In the genomic region with DNA sequence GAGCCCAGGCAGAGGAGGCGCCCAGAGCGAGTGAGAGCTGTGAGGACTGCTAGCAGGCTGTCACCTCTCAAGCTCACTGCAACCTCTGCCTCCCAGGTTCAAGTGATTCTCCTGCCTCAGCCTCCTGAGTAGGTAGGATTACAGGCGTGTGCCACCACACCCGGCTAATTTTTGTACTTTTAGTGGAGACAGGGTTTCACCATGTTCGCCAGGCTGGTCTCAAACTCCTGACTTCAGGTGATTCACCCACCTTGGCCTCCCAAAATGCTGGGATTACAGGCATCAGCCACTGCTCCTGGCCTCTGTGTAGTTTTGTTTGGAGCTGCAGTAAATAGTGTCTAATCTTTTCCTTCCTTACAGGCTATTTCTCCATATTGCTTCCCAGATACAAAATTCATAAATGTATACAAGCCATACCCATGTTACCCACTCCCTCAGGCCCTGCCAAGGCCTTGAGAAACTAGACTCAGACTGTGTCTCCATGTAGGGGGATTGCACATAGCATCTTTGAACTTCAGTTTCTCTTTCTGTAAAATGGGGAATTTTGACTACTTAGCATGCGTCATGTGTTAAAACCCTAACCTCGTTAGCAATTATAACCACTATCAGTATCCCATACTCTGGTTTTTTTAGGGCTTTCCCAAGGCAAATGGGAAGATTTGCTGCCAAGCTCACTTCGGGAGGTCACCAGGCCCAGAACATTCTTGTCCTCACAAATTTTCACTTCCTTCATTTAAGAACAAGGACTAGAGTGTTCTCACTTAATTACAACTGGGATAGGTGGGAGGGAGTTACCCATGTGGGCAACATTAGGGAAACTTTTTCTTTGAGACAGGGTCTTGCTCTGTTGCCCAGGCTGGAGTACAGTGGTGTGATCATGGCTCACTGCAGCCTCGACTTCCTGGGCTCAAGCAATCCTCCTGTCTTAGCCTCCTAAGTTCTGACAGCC, we compare ENCODE assay signal across 12 cellular contexts.
A peak's percentile ranks its signal among the peaks of the same experiment; 100 is the strongest.
DNase-seq lines count a peak whose midpoint lies in the region; ATAC-seq and TF ChIP-seq lines count a peak whose summit lies in the region.
"Had no signal": no experiment of that assay in that cellular context is flagged by ENCODE, and none has a peak within 500 bp of the region (broad histone marks: within the 10 kb centered on the region; RNA-seq: fewer than 3 reads in every experiment).

No MANE protein-coding gene starts in this region.

- TF ChIP-seq CTCF in H9 (conservative IDR thresholded peaks at IDR 0.05) (no peak), omental fat pad (IDR thresholded peaks at IDR 0.05) (no peak)

- H3K9me3 Mint-ChIP-seq in activated CD4-positive, alpha-beta T cell treated with anti-CD3 and anti-CD28 coated beads, Interleukin-2, amount 10 ng/mL, durations not matched to agents 7 days and 5 days: peaks cover 9% of the 10 kb centered on the region
- H3K9me3 Mint-ChIP-seq in H9: no peaks in the 10 kb centered on the region
- peaks cover 17% of the 10 kb centered on the region for H3K9me3 Mint-ChIP-seq in activated T-helper 1 cell treated with anti-CD3 and anti-CD28 coated beads, Interleukin-12 subunit alpha, Interleukin-12 subunit beta, Interleukin-2, Interleukin-4 antibody, amounts not matched to agents 30 ng/mL and 10 ng/mL and 1 ng/mL, durations not matched to agents 14 hours and 24 hours and 36 hours

- H4K5ac ChIP-seq in H9 (ENCODE audit: insufficient read length, low read depth, low read length): no peak overlapping the region

- H2BK120ac ChIP-seq in H9 (ENCODE audit: low read depth, low read length, poor library complexity, severe bottlenecking): no peak overlapping the region

- H3K4me3 ChIP-seq in skin epidermis: no peak overlapping the region
- H3K4me3 ChIP-seq: tibial artery had no signal

- H3K27me3 Mint-ChIP-seq in activated CD4-positive, alpha-beta T cell treated with anti-CD3 and anti-CD28 coated beads, Interleukin-2, amount 10 ng/mL, durations not matched to agents 7 days and 5 days: no peaks in the 10 kb centered on the region
- no peaks in the 10 kb centered on the region for H3K27me3 Mint-ChIP-seq in H9 (ENCODE audit: low read depth)
- no peaks in the 10 kb centered on the region for H3K27me3 Mint-ChIP-seq in activated T-helper 1 cell treated with anti-CD3 and anti-CD28 coated beads, Interleukin-12 subunit alpha, Interleukin-12 subunit beta, Interleukin-2, Interleukin-4 antibody, amounts not matched to agents 30 ng/mL and 10 ng/mL and 1 ng/mL, durations not matched to agents 14 hours and 24 hours and 36 hours (ENCODE audit: insufficient read depth)

- no peak for ATAC-seq in omental fat pad (ENCODE audit: low FRiP score)

- H2BK12ac ChIP-seq in H9 (ENCODE audit: insufficient read length, low read depth, low read length): no peak overlapping the region

- H2BK20ac ChIP-seq in H9 (ENCODE audit: low read depth, low read length, poor library complexity, severe bottlenecking): no peak overlapping the region

- CTCF ChIA-PET in activated CD4-positive, alpha-beta T cell treated with anti-CD3 and anti-CD28 coated beads, Interleukin-2, amount 10 ng/mL, durations not matched to agents 7 days and 5 days (lab: Charles Lee): interaction anchor here (1.6 kb wide), 1 partner anchor 12 kb away, joined by 4 read pairs; no protein-coding TSS in a partner anchor

- H3K9ac ChIP-seq in H9 (ENCODE audit: extremely low read depth, insufficient read length, low read length): no peak overlapping the region
- H3K9ac ChIP-seq: SK-N-SH had no signal

- H4K8ac ChIP-seq in H9 (replicated peaks; ENCODE audit: insufficient read length, low read depth, low read length): no peak overlapping the region

- H3K79me1 ChIP-seq in H9 (ENCODE audit: insufficient read depth, low read depth, low read length, poor library complexity, severe bottlenecking): no peaks in the 10 kb centered on the region

- no CpG with 5 or more reads among the region's 9 CpGs for WGBS in H9 (ENCODE audit: extremely low coverage, insufficient read length, low lambda C conversion rate)

- no peak overlapping the region for H3K27ac ChIP-seq in H9 (ENCODE audit: insufficient read length, low read depth, low read length)
- peak overlapping the region in 14 of 21 experiments; percentile 12 to 80 (median 65) for H3K27ac ChIP-seq in skin epidermis
- H3K27ac ChIP-seq: tibial artery had no signal

- no peak overlapping the region for H3K4me2 ChIP-seq in H9 (ENCODE audit: insufficient read depth, insufficient read length, low read length)
- H3K4me2 ChIP-seq: SK-N-SH had no signal

- H3K4me1 Mint-ChIP-seq in activated CD4-positive, alpha-beta T cell treated with anti-CD3 and anti-CD28 coated beads, Interleukin-2, amount 10 ng/mL, durations not matched to agents 7 days and 5 days: peaks cover 77% of the 10 kb centered on the region
- peaks cover 9 to 22% of the 10 kb centered on the region in 2 experiments for H3K4me1 Mint-ChIP-seq in H9
- H3K4me1 Mint-ChIP-seq in activated T-helper 1 cell treated with anti-CD3 and anti-CD28 coated beads, Interleukin-12 subunit alpha, Interleukin-12 subunit beta, Interleukin-2, Interleukin-4 antibody, amounts not matched to agents 30 ng/mL and 10 ng/mL and 1 ng/mL, durations not matched to agents 14 hours and 24 hours and 36 hours (ENCODE audit: low read depth): peaks cover 82% of the 10 kb centered on the region

- peak overlapping the region; percentile 89 for H3K27ac Mint-ChIP-seq in activated CD4-positive, alpha-beta T cell treated with anti-CD3 and anti-CD28 coated beads, Interleukin-2, amount 10 ng/mL, durations not matched to agents 7 days and 5 days
- H3K27ac Mint-ChIP-seq in H9: no peak overlapping the region; a peak in 1 of 7 replicates
- H3K27ac Mint-ChIP-seq in activated T-helper 1 cell treated with anti-CD3 and anti-CD28 coated beads, Interleukin-12 subunit alpha, Interleukin-12 subunit beta, Interleukin-2, Interleukin-4 antibody, amounts not matched to agents 30 ng/mL and 10 ng/mL and 1 ng/mL, durations not matched to agents 14 hours and 24 hours and 36 hours: peak overlapping the region; percentile 99

- no peaks in the 10 kb centered on the region; the same call in 1 of the 2 replicates for H3K4me1 ChIP-seq in H9 (ENCODE audit: insufficient read depth, low read length)

- no peaks in the 10 kb centered on the region for H4K20me1 ChIP-seq in H9 (ENCODE audit: control insufficient read depth, insufficient read depth, insufficient read length)

- no peak for DNase-seq in activated CD4-positive, alpha-beta T cell treated with anti-CD3 and anti-CD28 coated beads, Interleukin-2, amount 10 ng/mL, durations not matched to agents 7 days and 5 days
- no peak for DNase-seq in activated CD4-positive, alpha-beta T cell treated with anti-CD3 and anti-CD28 coated beads, Interleukin-2, amount 50 U/mL, for 1 hour
- DNase-seq in H9: no peak
- DNase-seq in activated T-helper 1 cell treated with anti-CD3 and anti-CD28 coated beads, Interleukin-12 subunit alpha, Interleukin-12 subunit beta, Interleukin-2, Interleukin-4 antibody, amounts not matched to agents 30 ng/mL and 10 ng/mL and 1 ng/mL, durations not matched to agents 14 hours and 24 hours and 36 hours (ENCODE audit: low spot score): no peak
- no peak for DNase-seq in Ammon's horn (ENCODE audit: low spot score)
- no peak for DNase-seq in omental fat pad (ENCODE audit: low spot score)
- no peak for DNase-seq in middle frontal gyrus (ENCODE audit: extremely low spot score, low spot score)
- DNase-seq: ACHN, NCI-H526 treated with DMSO at 0.1 percent for 48 hours, SK-N-SH, tibial artery had no signal

- H3K9me3 ChIP-seq in H9 (ENCODE audit: control insufficient read depth, low read depth, low read length): no peaks in the 10 kb centered on the region
- H3K9me3 ChIP-seq: SK-N-SH, tibial artery had no signal

- no peaks in the 10 kb centered on the region for H3K27me3 ChIP-seq in H9 (ENCODE audit: insufficient read depth, low read length)
- H3K27me3 ChIP-seq: tibial artery had no signal

- no peak overlapping the region for H3T11ph ChIP-seq in H9 (ENCODE audit: low read length)

- H2AFZ ChIP-seq in H9 (ENCODE audit: low read length): no peak overlapping the region

- no peaks in the 10 kb centered on the region for H3K23me2 ChIP-seq in H9 (ENCODE audit: insufficient read length, low read depth, low read length, poor library complexity, severe bottlenecking)

- H3K36me3 Mint-ChIP-seq in activated CD4-positive, alpha-beta T cell treated with anti-CD3 and anti-CD28 coated beads, Interleukin-2, amount 10 ng/mL, durations not matched to agents 7 days and 5 days (ENCODE audit: low read depth): peaks cover 30% of the 10 kb centered on the region
- peaks cover 0 to 7% (median 4%) of the 10 kb centered on the region in 3 experiments; a peak in 2 of 7 replicates for H3K36me3 Mint-ChIP-seq in H9 (ENCODE audit: insufficient read depth in 1 of 3, low read depth in 3 of 3)
- peaks cover 56% of the 10 kb centered on the region for H3K36me3 Mint-ChIP-seq in activated T-helper 1 cell treated with anti-CD3 and anti-CD28 coated beads, Interleukin-12 subunit alpha, Interleukin-12 subunit beta, Interleukin-2, Interleukin-4 antibody, amounts not matched to agents 30 ng/mL and 10 ng/mL and 1 ng/mL, durations not matched to agents 14 hours and 24 hours and 36 hours (ENCODE audit: low read depth)

- H3K4ac ChIP-seq in H9 (ENCODE audit: low read depth, low read length): no peak overlapping the region

- intact Hi-C loops in activated T-helper 1 cell treated with anti-CD3 and anti-CD28 coated beads, Interleukin-12 subunit alpha, Interleukin-12 subunit beta, Interleukin-2, Interleukin-4 antibody, amounts not matched to agents 30 ng/mL and 10 ng/mL and 1 ng/mL, durations not matched to agents 14 hours and 24 hours and 36 hours (cut with micrococcal nuclease): loop anchor here (1.0 kb wide), 1 partner anchor 80 kb away; no protein-coding TSS in a partner anchor

- H3K79me2 ChIP-seq in H9 (ENCODE audit: insufficient read depth, low read length): no peaks in the 10 kb centered on the region

- H4K91ac ChIP-seq in H9 (ENCODE audit: insufficient read length, low read depth, low read length): no peak overlapping the region

- no peak overlapping the region for H2BK5ac ChIP-seq in H9 (ENCODE audit: insufficient read length, low read length)

- H2BK15ac ChIP-seq in H9 (ENCODE audit: low read depth, low read length): 0 out of 2 replicates have a peak overlapping the region, but pooled peaks have one; percentile 24

- H3K56ac ChIP-seq in H9 (ENCODE audit: insufficient read length, low read depth, low read length): no peak overlapping the region

- no peak overlapping the region for H2AK5ac ChIP-seq in H9 (ENCODE audit: insufficient read length, low read length)

- POLR2A ChIA-PET in activated CD4-positive, alpha-beta T cell treated with anti-CD3 and anti-CD28 coated beads, Interleukin-2, amount 10 ng/mL, durations not matched to agents 7 days and 5 days (lab: Charles Lee): no interaction called here

- H3K4me3 Mint-ChIP-seq in activated CD4-positive, alpha-beta T cell treated with anti-CD3 and anti-CD28 coated beads, Interleukin-2, amount 10 ng/mL, durations not matched to agents 7 days and 5 days: no peak overlapping the region
- H3K4me3 Mint-ChIP-seq in H9: no peak overlapping the region
- peak overlapping the region; percentile 66 for H3K4me3 Mint-ChIP-seq in activated T-helper 1 cell treated with anti-CD3 and anti-CD28 coated beads, Interleukin-12 subunit alpha, Interleukin-12 subunit beta, Interleukin-2, Interleukin-4 antibody, amounts not matched to agents 30 ng/mL and 10 ng/mL and 1 ng/mL, durations not matched to agents 14 hours and 24 hours and 36 hours

- no peak overlapping the region for H3K18ac ChIP-seq in H9 (ENCODE audit: insufficient read length, low read depth, low read length)

- H3K23ac ChIP-seq in H9 (ENCODE audit: insufficient read length, low read depth, low read length): no peak overlapping the region

- no peak overlapping the region for H3K14ac ChIP-seq in H9 (ENCODE audit: insufficient read depth, low read length)

Comparison
In these comparisons a context has a peak if more than half of its experiments do, and no peak if none do; other contexts are left out.
1. H3K27ac Mint-ChIP-seq: peak in activated CD4-positive, alpha-beta T cell treated with anti-CD3 and anti-CD28 coated beads, Interleukin-2, amount 10 ng/mL, durations not matched to agents 7 days and 5 days (single experiment) and activated T-helper 1 cell treated with anti-CD3 and anti-CD28 coated beads, Interleukin-12 subunit alpha, Interleukin-12 subunit beta, Interleukin-2, Interleukin-4 antibody, amounts not matched to agents 30 ng/mL and 10 ng/mL and 1 ng/mL, durations not matched to agents 14 hours and 24 hours and 36 hours (single experiment); none in H9 (0 of 3).